ENCODE assay signal across 31 cellular contexts in genomic region chr7:14825909-14826308, GRCh38.
"Had no signal": no experiment of that assay in that cellular context is flagged by ENCODE, and none has a peak within 500 bp of the region (broad histone marks: within the 10 kb centered on the region; RNA-seq: fewer than 3 reads in every experiment).

No MANE protein-coding gene starts in this region.

- H3K27me3 ChIP-seq: cardiac muscle cell, SJCRH30 had no signal

- H3K9me3 Mint-ChIP-seq: activated CD4-positive, alpha-beta memory T cell treated with anti-CD3 and anti-CD28 coated beads for 36 hours; activated T-helper 17 cell treated with anti-CD3 and anti-CD28 coated beads, Interleukin-2, amount 50 U/mL, for 72 hours; brain had no signal

- H3K36me3 Mint-ChIP-seq: activated CD4-positive, alpha-beta memory T cell treated with anti-CD3 and anti-CD28 coated beads for 36 hours; activated naive CD8-positive, alpha-beta T cell; brain had no signal

- H3K4me1 Mint-ChIP-seq: activated CD4-positive, alpha-beta T cell treated with anti-CD3 and anti-CD28 coated beads, Interleukin-2, amount 10 ng/mL, durations not matched to agents 7 days and 5 days; activated T-helper 17 cell treated with anti-CD3 and anti-CD28 coated beads, Interleukin-2, amount 50 U/mL, for 72 hours; brain had no signal

- H3K27ac ChIP-seq: cardiac muscle cell, SJCRH30, VCaP had no signal

- DNase-seq: activated CD4-positive, alpha-beta memory T cell treated with anti-CD3 and anti-CD28 coated beads for 36 hours; activated CD4-positive, alpha-beta T cell treated with anti-CD3 and anti-CD28 coated beads, Interleukin-2, amount 10 ng/mL, durations not matched to agents 7 days and 5 days; activated CD4-positive, CD25-positive, alpha-beta regulatory T cell; activated CD8-positive, alpha-beta memory T cell treated with anti-CD3 and anti-CD28 coated beads for 24 hours; activated gamma-delta T cell; activated naive CD4-positive, alpha-beta T cell treated with anti-CD3 and anti-CD28 coated beads for 36 hours; activated T-cell treated with anti-CD3 and anti-CD28 coated beads, Interleukin-2, amount 50 U/mL, for 48 hours; amygdala; cerebellar nuclear complex; Karpas-422; NCI-H1105 treated with DMSO at 0.1 percent for 48 hours; NCI-H1436 treated with DMSO at 0.1 percent for 48 hours; NCI-H187; NCI-H2081 treated with DMSO at 0.1 percent for 48 hours; NCI-H2171 treated with DMSO at 0.1 percent for 48 hours; NCI-H526; NCI-H82; OCI-M1; RPMI8226; SJCRH30; SK-N-SH; T-helper 1 cell had no signal

- H3K27ac Mint-ChIP-seq: activated CD4-positive, alpha-beta memory T cell treated with anti-CD3 and anti-CD28 coated beads for 36 hours; activated CD4-positive, alpha-beta T cell treated with anti-CD3 and anti-CD28 coated beads, Interleukin-2, amount 10 ng/mL, durations not matched to agents 7 days and 5 days; activated naive CD4-positive, alpha-beta T cell treated with anti-CD3 and anti-CD28 coated beads for 36 hours; activated naive CD8-positive, alpha-beta T cell; activated T-helper 17 cell treated with anti-CD3 and anti-CD28 coated beads, Interleukin-2, amount 50 U/mL, for 72 hours; brain had no signal

- H3K4me2 ChIP-seq: SK-N-SH had no signal

- H3K4me3 Mint-ChIP-seq: activated CD4-positive, alpha-beta memory T cell treated with anti-CD3 and anti-CD28 coated beads for 36 hours; activated CD4-positive, alpha-beta T cell treated with anti-CD3 and anti-CD28 coated beads, Interleukin-2, amount 10 ng/mL, durations not matched to agents 7 days and 5 days; activated naive CD4-positive, alpha-beta T cell treated with anti-CD3 and anti-CD28 coated beads for 36 hours; activated naive CD8-positive, alpha-beta T cell; activated T-helper 17 cell treated with anti-CD3 and anti-CD28 coated beads, Interleukin-2, amount 50 U/mL, for 72 hours; brain had no signal

- H3K9me2 ChIP-seq: SK-N-SH had no signal

- H3K27me3 Mint-ChIP-seq: activated CD4-positive, alpha-beta memory T cell treated with anti-CD3 and anti-CD28 coated beads for 36 hours; activated CD4-positive, alpha-beta T cell treated with anti-CD3 and anti-CD28 coated beads, Interleukin-2, amount 10 ng/mL, durations not matched to agents 7 days and 5 days; activated naive CD8-positive, alpha-beta T cell; brain had no signal

- H3K4me1 ChIP-seq: SJCRH30 had no signal

- H3K9me3 ChIP-seq: SJCRH30, SK-N-SH had no signal

- H3K36me3 ChIP-seq: cardiac muscle cell, SJCRH30 had no signal

- H3K4me3 ChIP-seq: cardiac muscle cell, K562, SJCRH30 had no signal

- ATAC-seq: activated T-helper 17 cell treated with anti-CD3 and anti-CD28 coated beads, Interleukin-2, amount 50 U/mL, for 72 hours; K562; Panc1; Right ventricle myocardium inferior had no signal

- FAIRE-seq: astrocyte, K562 had no signal
